Comparison of ENCODE assay signal across 2 cellular contexts in the genomic region with DNA sequence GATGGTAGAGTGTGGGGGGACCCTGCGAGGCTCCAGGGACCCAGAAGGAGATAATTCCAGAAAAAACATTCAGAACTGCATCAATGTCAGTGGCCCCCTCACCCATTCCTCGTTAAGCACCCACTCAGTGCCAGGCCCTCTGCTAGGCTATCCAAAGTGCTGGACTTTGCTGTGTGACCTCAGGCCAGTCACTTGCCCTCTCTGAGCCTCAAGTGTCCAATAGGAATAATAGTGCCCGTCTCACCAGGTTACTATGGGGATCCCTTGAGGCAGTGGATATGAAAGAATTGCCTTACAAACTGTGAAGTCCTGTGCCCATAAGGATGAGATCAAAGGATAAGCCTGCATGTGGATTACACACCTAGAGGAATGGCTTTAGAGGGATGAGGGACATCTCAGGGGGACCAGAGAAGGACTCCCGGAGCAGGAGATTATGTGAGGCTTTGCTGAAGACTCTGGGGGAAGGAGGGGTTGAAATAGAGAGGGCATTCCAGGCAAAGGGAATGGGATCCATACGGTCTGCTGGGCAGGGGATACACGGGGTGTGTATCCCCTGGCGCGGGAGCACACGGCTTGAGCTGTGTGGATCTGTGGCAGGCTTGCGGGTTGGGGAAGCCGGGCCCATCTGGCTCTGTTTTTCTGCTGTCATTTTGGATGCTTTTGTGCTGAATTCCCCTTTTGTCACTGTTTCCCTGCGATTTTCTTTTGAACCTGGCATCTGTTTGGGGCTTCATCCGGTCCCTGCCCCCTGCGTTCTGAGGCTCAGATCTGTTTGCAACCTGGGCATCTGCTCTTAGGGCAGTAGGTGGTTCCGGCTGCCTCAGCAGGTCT.
TF ChIP-seq lines count a peak whose summit lies in the region.

No MANE protein-coding gene starts in this region.

TF ChIP-seq in HEK293, 187 proteins besides CTCF, POLR2A, EP300 and RAD21 (continued from another document):
- TF ChIP-seq, protein P1, sequence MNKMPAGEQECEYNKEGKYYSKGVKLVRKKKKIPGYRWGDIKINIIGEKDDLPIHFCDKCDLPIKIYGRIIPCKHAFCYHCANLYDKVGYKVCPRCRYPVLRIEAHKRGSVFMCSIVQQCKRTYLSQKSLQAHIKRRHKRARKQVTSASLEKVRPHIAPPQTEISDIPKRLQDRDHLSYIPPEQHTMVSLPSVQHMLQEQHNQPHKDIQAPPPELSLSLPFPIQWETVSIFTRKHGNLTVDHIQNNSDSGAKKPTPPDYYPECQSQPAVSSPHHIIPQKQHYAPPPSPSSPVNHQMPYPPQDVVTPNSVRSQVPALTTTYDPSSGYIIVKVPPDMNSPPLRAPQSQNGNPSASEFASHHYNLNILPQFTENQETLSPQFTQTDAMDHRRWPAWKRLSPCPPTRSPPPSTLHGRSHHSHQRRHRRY (tag by site-specific recombination; IDR thresholded peaks at IDR 0.05), result no peak
- TF ChIP-seq ZNF433 (tag by site-specific recombination; IDR thresholded peaks at IDR 0.05; ENCODE audit: low read depth), result no peak
- peak; percentile 89 for TF ChIP-seq ZNF768 (tag by site-specific recombination; IDR thresholded peaks at IDR 0.05)
TF ChIP-seq in HEK293: peak in this region for 1.

TF ChIP-seq in K562, 482 proteins besides CTCF, POLR2A, EP300 and RAD21 (continued from another document):
- no peak for TF ChIP-seq MAZ (CRISPR knock-in tag; conservative IDR thresholded peaks at IDR 0.05 in 1 of 2, IDR thresholded peaks at IDR 0.05 in 1 of 2)
- TF ChIP-seq DACH1 (IDR thresholded peaks at IDR 0.05; ENCODE audit: partially characterized antibody), result no peak
- TF ChIP-seq SMARCA5 (IDR thresholded peaks at IDR 0.05), result peak; percentile 38; the same call in 1 of the 2 replicates
- peak; percentile 46; the same call in 1 of the 2 replicates for TF ChIP-seq BCOR (IDR thresholded peaks at IDR 0.05)
- no peak for TF ChIP-seq GABPB2 (CRISPR knock-in tag; conservative IDR thresholded peaks at IDR 0.05)
- peak; percentile 83 for TF ChIP-seq RBM25 (IDR thresholded peaks at IDR 0.05; ENCODE audit: low read depth, low read length, severe bottlenecking)
- TF ChIP-seq DNMT1 (IDR thresholded peaks at IDR 0.05), result no peak
